Comparison of ENCODE assay signal across 24 cellular contexts in genomic region chr7:154842608-154843007, GRCh38.
DNase-seq lines count a peak whose midpoint lies in the region; ATAC-seq, FAIRE-seq and TF ChIP-seq lines count a peak whose summit lies in the region.
"Had no signal": no experiment of that assay in that cellular context is flagged by ENCODE, and none has a peak within 500 bp of the region (broad histone marks: within the 10 kb centered on the region; RNA-seq: fewer than 3 reads in every experiment).

No MANE protein-coding gene starts in this region.

- H3K9ac ChIP-seq in PC-3 (ENCODE audit: low read length): no peak overlapping the region

- TF ChIP-seq EP300 in A549 (IDR thresholded peaks at IDR 0.05): no peak

- CTCF ChIA-PET in A549 (lab: Yijun Ruan, JAX) (no interaction called here), PC-3 (lab: Charles Lee) (no interaction called here)

- H3K4me3 ChIP-seq in A549: no peak overlapping the region
- no peak overlapping the region for H3K4me3 ChIP-seq in PC-3 (ENCODE audit: low read length)
- no peak overlapping the region for H3K4me3 ChIP-seq in H7 (ENCODE audit: insufficient read depth, low read depth, low read length)
- H3K4me3 ChIP-seq: lung, SK-N-MC, suprapubic skin, uterus had no signal

- intact Hi-C loops in PC-3 (cut with micrococcal nuclease): no loop called here

- H2AFZ ChIP-seq in PC-3 (ENCODE audit: low read length): no peak overlapping the region

- no peaks in the 10 kb centered on the region for H3K9me2 ChIP-seq in PC-3 (replicated peaks; ENCODE audit: low read length)

- 4% methylated on average over 7 of the region's 7 CpGs for WGBS in A549 (ENCODE audit: missing lambda C conversion rate)

- H3K36me3 ChIP-seq in PC-3 (ENCODE audit: low read depth, low read length) (no peaks in the 10 kb centered on the region), H7 (replicated peaks; ENCODE audit: control insufficient read depth, insufficient read depth, low read length) (no peaks in the 10 kb centered on the region)
- H3K36me3 ChIP-seq: neutrophil, suprapubic skin, uterus had no signal

- ATAC-seq in A549 (no peak), PC-3 (no peak)
- ATAC-seq: effector memory CD8-positive, alpha-beta T cell; stimulated activated memory B cell treated with anti-CD40 and anti-IgM and Interleukin-4, amounts not matched to agents 10 μg/mL and 1 μg/mL and 100 μg/mL, for 72 hours had no signal

- TF ChIP-seq CTCF in A549 (IDR thresholded peaks at IDR 0.05) (no peak), PC-3 (conservative IDR thresholded peaks at IDR 0.05; ENCODE audit: low read depth, low read length) (no peak)

- no peak overlapping the region for H3K27ac ChIP-seq in A549
- H3K27ac ChIP-seq in PC-3 (ENCODE audit: low read length): no peak overlapping the region
- H3K27ac ChIP-seq: neutrophil, SK-N-MC, suprapubic skin, uterus had no signal

- H3K4me2 ChIP-seq in A549 (no peak overlapping the region), PC-3 (ENCODE audit: low read length) (no peak overlapping the region)

- H3K79me2 ChIP-seq in PC-3 (ENCODE audit: low read length): no peaks in the 10 kb centered on the region

- no peak for FAIRE-seq in A549 (lab: Jason Lieb, UNC)
- FAIRE-seq: GM12892, GM19239 had no signal

- no peak for TF ChIP-seq POLR2A in A549 (IDR thresholded peaks at IDR 0.05; ENCODE audit: low read length)

- no peaks in the 10 kb centered on the region for H3F3A ChIP-seq in PC-3 (ENCODE audit: low read length, unreplicated experiment)

- DNase-seq in A549 (ENCODE audit: low read depth in 1 of 2, low spot score in 1 of 2): no peak
- peak; percentile 38 for DNase-seq in Daoy (ENCODE audit: low read depth)
- DNase-seq in PC-3: peak; percentile 37
- DNase-seq in iris pigment epithelial cell (ENCODE audit: low read depth): peak; percentile 8
- DNase-seq in H7: no peak
- DNase-seq in 8988T: no peak
- DNase-seq in HT-29 (ENCODE audit: low spot score): no peak
- no peak for DNase-seq in NCI-H2227 treated with DMSO at 0.1 percent for 48 hours (lab: John Stamatoyannopoulos, UW)
- DNase-seq: activated CD4-positive, alpha-beta T cell treated with anti-CD3 and anti-CD28 coated beads, Interleukin-2, amount 50 U/mL, for 4 hours; activated CD8-positive, alpha-beta memory T cell treated with anti-CD3 and anti-CD28 coated beads, Interleukin-2, amount 50 U/mL, for 48 hours; activated naive CD8-positive, alpha-beta T cell treated with anti-CD3 and anti-CD28 coated beads for 36 hours; CD4-positive, CD25-positive, alpha-beta regulatory T cell; effector memory CD8-positive, alpha-beta T cell; NCI-H1694; NCI-H446; stimulated activated CD4-positive, alpha-beta T cell treated with anti-CD3 and anti-CD28 coated beads, Interleukin-2, amount 100 ng/mL, for 24 hours; uterus had no signal

- no peaks in the 10 kb centered on the region for H3K4me1 ChIP-seq in A549
- no peaks in the 10 kb centered on the region for H3K4me1 ChIP-seq in PC-3 (ENCODE audit: insufficient read depth, low read length)
- H3K4me1 ChIP-seq: suprapubic skin, uterus had no signal

- H3K9me3 ChIP-seq in A549 (no peaks in the 10 kb centered on the region), PC-3 (ENCODE audit: low read length) (no peaks in the 10 kb centered on the region)
- H3K9me3 ChIP-seq: neutrophil, suprapubic skin, uterus had no signal

- H4K20me1 ChIP-seq in PC-3 (ENCODE audit: low read length): no peaks in the 10 kb centered on the region

- TF ChIP-seq RAD21 in A549 (conservative IDR thresholded peaks at IDR 0.05 in 1 of 2, IDR thresholded peaks at IDR 0.05 in 1 of 2): no peak

- no TSS peak for BruUV-seq in PC-3 (replicated peaks; lab: Mats Ljungman, UMichigan)

- H3K27me3 ChIP-seq in PC-3 (ENCODE audit: low read length): peaks cover 78% of the 10 kb centered on the region
- H3K27me3 ChIP-seq in H7 (ENCODE audit: control insufficient read depth, insufficient read depth, low read length): no peaks in the 10 kb centered on the region
- H3K27me3 ChIP-seq: uterus had no signal

- POLR2A ChIA-PET in A549 (lab: Yijun Ruan, JAX): no interaction called here
- POLR2A ChIA-PET in PC-3 (lab: Charles Lee; ENCODE audit: unreplicated experiment): no interaction called here

TF ChIP-seq in A549, 52 proteins besides CTCF, POLR2A, EP300 and RAD21:
- TF ChIP-seq RNF2 (IDR thresholded peaks at IDR 0.05; ENCODE audit: borderline replicate concordance, low read depth): 0 out of 2 replicates have a peak, but pooled peaks have one; percentile 3
- no peak for TF ChIP-seq CHD2 (IDR thresholded peaks at IDR 0.05; ENCODE audit: low read length, partially characterized antibody)

Comparison
In these comparisons a context has a peak if more than half of its experiments do, and no peak if none do; other contexts are left out.
1. DNase-seq: peak in Daoy (single experiment), PC-3 (single experiment) and iris pigment epithelial cell (single experiment); none in A549 (0 of 2), H7 (single experiment), 8988T (single experiment), HT-29 (single experiment) and NCI-H2227 treated with DMSO at 0.1 percent for 48 hours (single experiment).